8 cellular contexts compared by ENCODE assay signal in the genomic region with DNA sequence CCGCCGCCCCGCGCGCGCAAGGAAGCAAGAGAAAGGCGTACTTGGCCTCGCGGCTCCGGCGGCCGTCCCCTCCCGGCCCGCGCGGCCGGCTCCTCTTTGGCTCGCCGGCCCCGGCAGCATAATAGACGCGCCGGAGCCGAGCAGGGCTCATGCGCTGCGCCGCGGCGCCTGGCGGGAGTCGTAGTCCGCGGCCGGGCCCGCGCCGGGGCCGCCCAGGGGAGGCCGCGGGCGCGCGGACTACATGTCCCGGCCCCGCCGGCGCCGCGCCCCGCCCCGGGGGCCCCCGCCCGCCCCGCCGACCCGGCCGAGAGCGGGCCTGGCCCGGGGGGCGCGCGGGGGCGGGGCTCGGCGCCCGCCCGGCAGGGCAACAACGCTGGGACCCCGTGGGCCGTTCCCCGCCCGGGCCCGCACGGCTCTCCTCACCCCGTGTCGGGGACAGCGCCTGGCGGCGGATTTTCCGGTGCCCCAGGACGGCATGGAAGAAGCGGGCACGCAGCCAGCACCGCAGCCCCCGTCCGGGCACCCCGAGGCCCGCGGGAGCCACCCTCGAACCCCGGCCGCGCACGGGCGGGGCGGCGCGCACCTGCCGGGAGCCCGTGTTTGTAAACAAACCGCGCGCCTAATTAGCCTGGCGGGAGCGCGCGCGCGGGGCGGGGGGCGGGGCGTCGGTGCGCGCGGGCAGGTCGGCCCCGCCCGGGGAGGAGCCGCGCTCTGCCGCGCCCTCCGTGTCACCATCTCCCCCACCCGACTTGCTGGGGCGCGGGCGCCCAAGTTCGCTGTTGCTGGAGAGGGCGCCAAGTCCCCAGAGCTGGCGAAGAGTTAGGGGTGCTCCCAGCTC. TPM values are rescaled to one million over a fixed set of nuclear protein-coding genes. Genes with fewer than 3 reads are reported as not detected.
DNase-seq lines count a peak whose midpoint lies in the region; ATAC-seq and TF ChIP-seq lines count a peak whose summit lies in the region.

A gene (minus strand): TSS at position 123 of the 838 bp plus-strand sequence. CDS start 14,549 bp downstream, outside the sequence.

- no peaks in the 10 kb centered on the region for H3K9me3 ChIP-seq in transverse colon

- peak; percentile 98 for DNase-seq in GM10266 (ENCODE audit: extremely low spot score)
- DNase-seq in NCI-H1048 (lab: John Stamatoyannopoulos, UW): peak; percentile 67
- peak; percentile 54 to 73 for DNase-seq in SW 1271 (lab: John Stamatoyannopoulos, UW)
- DNase-seq in activated naive CD8-positive, alpha-beta T cell treated with anti-CD3 and anti-CD28 coated beads, Interleukin-2, amount 50 U/mL, for 16 hours (ENCODE audit: low read depth, low spot score): peak; percentile 57
- DNase-seq in cardiac septum (ENCODE audit: low spot score): peak; percentile 91
- peak; percentile 60 to 98 (median 83) for DNase-seq in posterior cingulate gyrus
- DNase-seq in transverse colon: peak; percentile 88

- TF ChIP-seq CTCF in GM10266 (IDR thresholded peaks at IDR 0.05; ENCODE audit: control insufficient read depth, insufficient read depth, low read depth, missing control alignments): peak; percentile 35
- no peak for TF ChIP-seq CTCF in transverse colon (IDR thresholded peaks at IDR 0.05)

- TF ChIP-seq EP300 in transverse colon (IDR thresholded peaks at IDR 0.05; ENCODE audit: low read depth): no peak

- in situ Hi-C loops in transverse colon (cut with MboI; ENCODE audit: low pct_ligation_motif_present in 1 of 4, low pct_unique_long_range_greater_than_20kb in 1 of 4, low sequenced_read_pairs in 3 of 4): no loop called here

- WGBS in transverse colon (ENCODE audit: low coverage in 1 of 2), 2 donors: 1% methylated on average over 24 of the region's 131 CpGs; no CpG with 5 or more reads in 1 of the 2 donors

- no peaks in the 10 kb centered on the region for H3K36me3 ChIP-seq in transverse colon

- peaks cover 22% of the 10 kb centered on the region for H3K27me3 ChIP-seq in transverse colon

- intact Hi-C loops in cardiac septum (cut with DNase I) (loop anchor here (5.0 kb wide), 1 partner anchor 41 kb away; a partner anchor contains a TSS), posterior cingulate gyrus (cut with DNase I) (loop anchor here (2.0 kb wide), 2 partner anchors 43 to 69 kb away; a partner anchor contains a TSS), transverse colon (cut with DNase I; ENCODE audit: low total_unique reads) (loop anchor here (5.0 kb wide), 1 partner anchor 94 kb away; a partner anchor contains a TSS)

- peak within 1 kb of the TSS; percentile 99 to 100 (median 100) for H3K27ac ChIP-seq in transverse colon

- peak; percentile 57 for TF ChIP-seq POLR2A in transverse colon (IDR thresholded peaks at IDR 0.05)

- H3K4me1 ChIP-seq in transverse colon: peaks cover 6 to 30% (median 19%) of the 10 kb centered on the region in 4 donors

- peak within 1 kb of the TSS; percentile 83 to 95 (median 92) for H3K4me3 ChIP-seq in transverse colon

- peak; percentile 75 for ATAC-seq in HG02571 (IDR thresholded peaks at IDR 0.05; ENCODE audit: unreplicated experiment)

RNA-seq across cellular contexts. Expression of the gene that starts here (rescaled TPM):
- 27.5 TPM for total RNA-seq in cardiac septum
- 10 to 100 TPM; 14.5 to 21.3 (median 17.2) TPM for total RNA-seq in transverse colon

Comparison
In these comparisons a context has a peak if more than half of its experiments do, and no peak if none do; other contexts are left out.
1. Peak in every context shown above with its lines: DNase-seq, ATAC-seq, H3K4me3 ChIP-seq and H3K27ac ChIP-seq.